Comparison of ENCODE assay signal across 8 cellular contexts in genomic region chr12:8912910-8913309, GRCh38. TPM values are rescaled to one million over a fixed set of nuclear protein-coding genes. Genes with fewer than 3 reads are reported as not detected.
DNase-seq lines count a peak whose midpoint lies in the region; ATAC-seq and TF ChIP-seq lines count a peak whose summit lies in the region.

No MANE protein-coding gene starts in this region.

- H3K9me3 Mint-ChIP-seq in CD4-positive, alpha-beta memory T cell: no peaks in the 10 kb centered on the region
- no peaks in the 10 kb centered on the region for H3K9me3 Mint-ChIP-seq in HFFc6
- no peaks in the 10 kb centered on the region for H3K9me3 Mint-ChIP-seq in WTC11

- H3K27me3 Mint-ChIP-seq in CD4-positive, alpha-beta memory T cell: no peaks in the 10 kb centered on the region
- H3K27me3 Mint-ChIP-seq in HFFc6 (ENCODE audit: insufficient read depth) (no peaks in the 10 kb centered on the region), WTC11 (ENCODE audit: low read depth) (no peaks in the 10 kb centered on the region)

- ATAC-seq in WTC11 (peak; percentile 14), GM19455 (IDR thresholded peaks at IDR 0.05; ENCODE audit: unreplicated experiment) (no peak)

- peaks cover 10 to 17% (median 14%) of the 10 kb centered on the region in 4 donors for H3K4me1 Mint-ChIP-seq in CD4-positive, alpha-beta memory T cell
- H3K4me1 Mint-ChIP-seq in HFFc6 (ENCODE audit: low read depth): peaks cover 25% of the 10 kb centered on the region
- peaks cover 46% of the 10 kb centered on the region for H3K4me1 Mint-ChIP-seq in WTC11

- intact Hi-C loops in CD4-positive, alpha-beta memory T cell (cut with micrococcal nuclease): no loop called here
- intact Hi-C loops in transverse colon (cut with DNase I; ENCODE audit: low total_unique reads): no loop called here

- no peak for TF ChIP-seq EP300 in transverse colon (IDR thresholded peaks at IDR 0.05; ENCODE audit: low read depth)

- 41 to 72% methylated on average over 3 to 9 of the region's 9 CpGs for WGBS in transverse colon (ENCODE audit: low coverage in 1 of 2), 2 donors

- 0 out of 2 replicates have a peak, but pooled peaks have one; percentile 2 for TF ChIP-seq CTCF in HFFc6 (IDR thresholded peaks at IDR 0.05)
- peak; percentile 20; the same call in 1 of the 2 replicates for TF ChIP-seq CTCF in WTC11 (IDR thresholded peaks at IDR 0.05)
- peak in 2 of 5 experiments; percentile 17 to 18 for TF ChIP-seq CTCF in transverse colon (IDR thresholded peaks at IDR 0.05)

- H3K4me3 ChIP-seq in CD4-positive, alpha-beta memory T cell (ENCODE audit: low read length in 2 of 2): no peak overlapping the region
- peak overlapping the region; percentile 82; the same call in 1 of the 2 replicates for H3K4me3 ChIP-seq in iPS-18c (ENCODE audit: insufficient read depth, low read depth, low read length)
- H3K4me3 ChIP-seq in transverse colon: no peak overlapping the region

- POLR2A ChIA-PET in CD4-positive, alpha-beta memory T cell (lab: Charles Lee; ENCODE audit: partially characterized antibody): no interaction called here
- POLR2A ChIA-PET in WTC11 (lab: Charles Lee): interaction anchor here (0.6 to 3.2 kb wide), 3 partner anchors 22 to 53 kb away, joined by 3 to 16 read pairs (median 4); partner anchors contain the start of gene M6PR

- TF ChIP-seq POLR2A in transverse colon (IDR thresholded peaks at IDR 0.05): no peak

- H3K36me3 ChIP-seq in CD4-positive, alpha-beta memory T cell (ENCODE audit: insufficient read depth, low read length): no peaks in the 10 kb centered on the region
- H3K36me3 ChIP-seq in transverse colon: no peaks in the 10 kb centered on the region

- H3K27ac ChIP-seq in CD4-positive, alpha-beta memory T cell (ENCODE audit: low read depth, low read length): peak overlapping the region; percentile 81
- peak overlapping the region; percentile 86 to 93 (median 90) for H3K27ac ChIP-seq in transverse colon

- peaks cover 0 to 1% of the 10 kb centered on the region in 2 donors for H3K36me3 Mint-ChIP-seq in CD4-positive, alpha-beta memory T cell
- H3K36me3 Mint-ChIP-seq in HFFc6 (ENCODE audit: low read depth) (no peaks in the 10 kb centered on the region), WTC11 (no peaks in the 10 kb centered on the region)

- H3K9me3 ChIP-seq in CD4-positive, alpha-beta memory T cell (ENCODE audit: control insufficient read depth in 1 of 2, low read length in 2 of 2): no peaks in the 10 kb centered on the region
- H3K9me3 ChIP-seq in iPS-18c (ENCODE audit: control insufficient read depth, insufficient read depth, low read length) (no peaks in the 10 kb centered on the region), transverse colon (no peaks in the 10 kb centered on the region)

- peaks cover 36% of the 10 kb centered on the region for H3K4me1 ChIP-seq in CD4-positive, alpha-beta memory T cell (ENCODE audit: insufficient read depth, low read length)
- peaks cover 6 to 30% (median 17%) of the 10 kb centered on the region in 4 donors for H3K4me1 ChIP-seq in transverse colon

- H3K4me3 Mint-ChIP-seq in CD4-positive, alpha-beta memory T cell: peak overlapping the region; percentile 16 to 95 (median 72)
- peak overlapping the region; percentile 90 for H3K4me3 Mint-ChIP-seq in HFFc6
- peak overlapping the region; percentile 91 for H3K4me3 Mint-ChIP-seq in WTC11

- no peaks in the 10 kb centered on the region for H3K27me3 ChIP-seq in CD4-positive, alpha-beta memory T cell (ENCODE audit: insufficient read depth, low read length)
- no peaks in the 10 kb centered on the region for H3K27me3 ChIP-seq in transverse colon

- H3K27ac Mint-ChIP-seq in CD4-positive, alpha-beta memory T cell: peak overlapping the region; percentile 91 to 100 (median 97)
- H3K27ac Mint-ChIP-seq in HFFc6: peak overlapping the region; percentile 91
- peak overlapping the region; percentile 99 for H3K27ac Mint-ChIP-seq in WTC11

- CTCF ChIA-PET in CD4-positive, alpha-beta memory T cell (lab: Charles Lee; ENCODE audit: partially characterized antibody): interaction anchor here (0.7 to 7.3 kb wide), 10 partner anchors 18 to 368 kb away, joined by 3 to 38 read pairs (median 4); partner anchors contain the start of gene M6PR
- CTCF ChIA-PET in WTC11 (lab: Charles Lee): interaction anchor here (0.6 to 4.7 kb wide), 6 partner anchors 23 to 256 kb away, joined by 3 to 28 read pairs (median 5); partner anchors contain the start of gene M6PR

- in situ Hi-C loops in transverse colon (cut with MboI; ENCODE audit: low pct_ligation_motif_present in 1 of 4, low pct_unique_long_range_greater_than_20kb in 1 of 4, low sequenced_read_pairs in 3 of 4): no loop called here

- DNase-seq in CD4-positive, alpha-beta memory T cell: peak in 3 of 5 donors; percentile 19 to 29 (median 23)
- DNase-seq in HFFc6 (no peak), WTC11 (ENCODE audit: low spot score) (peak; percentile 38), transverse colon (no peak), SKM-1 treated with dmso at 0.1 percent for 144 hours (lab: John Stamatoyannopoulos, UW; ENCODE audit: unreplicated experiment) (no peak), midbrain (lab: John Stamatoyannopoulos, UW) (no peak)

TF ChIP-seq in WTC11, 78 proteins besides CTCF, POLR2A, EP300 and RAD21:
- TF ChIP-seq, protein P1, sequence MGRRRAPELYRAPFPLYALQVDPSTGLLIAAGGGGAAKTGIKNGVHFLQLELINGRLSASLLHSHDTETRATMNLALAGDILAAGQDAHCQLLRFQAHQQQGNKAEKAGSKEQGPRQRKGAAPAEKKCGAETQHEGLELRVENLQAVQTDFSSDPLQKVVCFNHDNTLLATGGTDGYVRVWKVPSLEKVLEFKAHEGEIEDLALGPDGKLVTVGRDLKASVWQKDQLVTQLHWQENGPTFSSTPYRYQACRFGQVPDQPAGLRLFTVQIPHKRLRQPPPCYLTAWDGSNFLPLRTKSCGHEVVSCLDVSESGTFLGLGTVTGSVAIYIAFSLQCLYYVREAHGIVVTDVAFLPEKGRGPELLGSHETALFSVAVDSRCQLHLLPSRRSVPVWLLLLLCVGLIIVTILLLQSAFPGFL (CRISPR knock-in tag; IDR thresholded peaks at IDR 0.05; ENCODE audit: borderline replicate concordance): no peak
- TF ChIP-seq ZNF416 (CRISPR knock-in tag; IDR thresholded peaks at IDR 0.05) (no peak), ZNF263 (CRISPR knock-in tag; IDR thresholded peaks at IDR 0.05; ENCODE audit: low read depth) (no peak), TEAD1 (CRISPR knock-in tag; IDR thresholded peaks at IDR 0.05) (no peak), E2F4 (CRISPR knock-in tag; IDR thresholded peaks at IDR 0.05; ENCODE audit: borderline replicate concordance, low read depth) (no peak)
- TF ChIP-seq, protein P2, sequence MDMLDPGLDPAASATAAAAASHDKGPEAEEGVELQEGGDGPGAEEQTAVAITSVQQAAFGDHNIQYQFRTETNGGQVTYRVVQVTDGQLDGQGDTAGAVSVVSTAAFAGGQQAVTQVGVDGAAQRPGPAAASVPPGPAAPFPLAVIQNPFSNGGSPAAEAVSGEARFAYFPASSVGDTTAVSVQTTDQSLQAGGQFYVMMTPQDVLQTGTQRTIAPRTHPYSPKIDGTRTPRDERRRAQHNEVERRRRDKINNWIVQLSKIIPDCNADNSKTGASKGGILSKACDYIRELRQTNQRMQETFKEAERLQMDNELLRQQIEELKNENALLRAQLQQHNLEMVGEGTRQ (CRISPR knock-in tag; IDR thresholded peaks at IDR 0.05): no peak

RNA-seq across cellular contexts. Expression of gene PHC1, which starts 1.4 kb away (rescaled TPM):
- total RNA-seq in CD4-positive, alpha-beta memory T cell: 10 to 100 TPM; 52.4 to 52.8 TPM
- 10 to 100 TPM; 22.3 to 28.1 TPM for polyA plus RNA-seq in CD4-positive, alpha-beta memory T cell
- total RNA-seq in HFFc6 (2021; fragmentation: NEBNext Ultra II Directional; extraction: Animal tissue kit (Norgen Biotek cat#: 25700)): 10 to 100 TPM; 17.2 to 22.3 (median 19.9) TPM
- 733 to 940 TPM (median 913 TPM) in 3 replicates for total RNA-seq in WTC11 (2021)
- 10 to 100 TPM in 3 of 4 donors, 1 to 10 TPM in 1; 9.3 to 23.6 (median 15.3) TPM for total RNA-seq in transverse colon

RNA-seq across cellular contexts. Expression of gene M6PR, which starts 36.5 kb away (rescaled TPM):
- total RNA-seq in CD4-positive, alpha-beta memory T cell: 100 to 1,000 TPM; 226 to 247 TPM
- 100 to 1,000 TPM; 363 to 502 TPM for polyA plus RNA-seq in CD4-positive, alpha-beta memory T cell
- total RNA-seq in HFFc6 (2021; fragmentation: NEBNext Ultra II Directional; extraction: Animal tissue kit (Norgen Biotek cat#: 25700)): 100 to 1,000 TPM; 138 to 160 (median 151) TPM
- 106 to 139 TPM (median 112 TPM) in 3 replicates for total RNA-seq in WTC11 (2021)
- 10 to 100 TPM; 43.2 to 87.5 (median 67.2) TPM for total RNA-seq in transverse colon

Comparison
In these comparisons a context has a peak if more than half of its experiments do, and no peak if none do; other contexts are left out.
1. DNase-seq: peak in CD4-positive, alpha-beta memory T cell (3 of 5) and WTC11 (single experiment); none in HFFc6 (single experiment), transverse colon (single experiment), SKM-1 treated with dmso at 0.1 percent for 144 hours (single experiment) and midbrain (single experiment).
2. RNA of gene PHC1, which starts 1.4 kb away (total RNA-seq): 733 to 940 TPM in WTC11; 52.4 to 52.8 TPM in CD4-positive, alpha-beta memory T cell, 17.2 to 22.3 TPM in HFFc6 and 9.3 to 23.6 TPM in transverse colon; every median in the first group is over 10 times any median in the second.
3. Peak in every context shown above with its lines, with median percentiles within 50 percentile points of each other: H3K27ac Mint-ChIP-seq and H3K4me3 Mint-ChIP-seq.